In genomic region chr10:35005868-35006267, GRCh38 we compare ENCODE assay signal across 12 cellular contexts.
DNase-seq lines count a peak whose midpoint lies in the region; ATAC-seq and TF ChIP-seq lines count a peak whose summit lies in the region.
"Had no signal": no experiment of that assay in that cellular context is flagged by ENCODE, and none has a peak within 500 bp of the region (broad histone marks: within the 10 kb centered on the region; RNA-seq: fewer than 3 reads in every experiment).

No MANE protein-coding gene starts in this region.

- H3K27me3 ChIP-seq in kidney epithelial cell (ENCODE audit: control insufficient read depth, insufficient read depth, low read length) = no peaks in the 10 kb centered on the region

- H3K4me3 ChIP-seq in kidney epithelial cell (ENCODE audit: low read depth, low read length) = no peak overlapping the region
- H3K4me3 ChIP-seq: prostate gland had no signal

- TF ChIP-seq CTCF in AG09319 (IDR thresholded peaks at IDR 0.05; ENCODE audit: low read depth, low read length) (no peak), VCaP (conservative IDR thresholded peaks at IDR 0.05) (no peak), kidney epithelial cell (IDR thresholded peaks at IDR 0.05; ENCODE audit: insufficient read depth, low read length, poor library complexity, severe bottlenecking) (no peak)

- in situ Hi-C loops in KBM-7 (cut with MboI; ENCODE audit: low pct_unique_long_range_greater_than_20kb, low sequenced_read_pairs) = no loop called here

- H3K36me3 ChIP-seq in kidney epithelial cell (ENCODE audit: control insufficient read depth, insufficient read depth, low read length) = no peaks in the 10 kb centered on the region
- H3K36me3 ChIP-seq: prostate gland had no signal

- no peak for ATAC-seq in esophagus mucosa
- ATAC-seq: activated CD4-positive, CD25-positive, alpha-beta regulatory T cell treated with anti-CD3 and anti-CD28 coated beads, Interleukin-2, amount 50 U/mL, for 24 hours had no signal

- peak overlapping the region; percentile 36 for H3K27ac ChIP-seq in VCaP
- H3K27ac ChIP-seq: prostate gland had no signal

- DNase-seq in AG09319 (ENCODE audit: extremely low read depth, low read depth) (peak; percentile 54), KBM-7 (peak; percentile 90), kidney epithelial cell (ENCODE audit: low read depth) (peak; percentile 73), LoVo (ENCODE audit: low spot score) (no peak), amygdala (lab: John Stamatoyannopoulos, UW) (no peak)
- DNase-seq in stimulated activated CD4-positive, alpha-beta T cell treated with anti-CD3 and anti-CD28 coated beads, Interleukin-4, amount 100 ng/mL, for 24 hours = no peak
- DNase-seq: activated naive CD4-positive, alpha-beta T cell; NCI-H1092 had no signal

Comparison
In these comparisons a context has a peak if more than half of its experiments do, and no peak if none do; other contexts are left out.
1. DNase-seq: peak in AG09319 (single experiment), KBM-7 (single experiment) and kidney epithelial cell (single experiment); none in stimulated activated CD4-positive, alpha-beta T cell treated with anti-CD3 and anti-CD28 coated beads, Interleukin-4, amount 100 ng/mL, for 24 hours (single experiment), LoVo (single experiment) and amygdala (0 of 56).